ENCODE assay signal across 20 cellular contexts in the genomic region with DNA sequence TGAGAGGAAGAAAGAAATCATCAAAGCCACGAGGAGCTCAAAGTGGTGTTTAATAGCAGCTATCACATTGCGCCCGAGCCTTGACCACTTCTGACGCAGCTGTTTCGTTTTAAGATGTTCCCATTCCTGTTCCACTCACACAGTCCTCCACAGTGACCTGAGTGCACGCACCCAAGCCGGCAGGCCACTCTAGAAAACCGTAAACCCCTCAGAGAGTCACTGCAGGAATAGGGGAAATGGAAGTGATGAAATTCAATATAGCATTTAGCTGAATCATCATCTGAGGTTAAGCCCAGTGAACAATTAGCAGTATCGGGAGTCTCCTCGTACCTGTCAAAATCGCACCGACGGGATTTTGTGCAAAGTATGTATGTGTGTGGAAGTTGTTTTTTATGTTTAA. TPM values are rescaled to one million over a fixed set of nuclear protein-coding genes. Genes with fewer than 3 reads are reported as not detected.
A peak's percentile ranks its signal among the peaks of the same experiment; 100 is the strongest.
DNase-seq lines count a peak whose midpoint lies in the region; ATAC-seq and TF ChIP-seq lines count a peak whose summit lies in the region.
"Had no signal": no experiment of that assay in that cellular context is flagged by ENCODE, and none has a peak within 500 bp of the region (broad histone marks: within the 10 kb centered on the region; RNA-seq: fewer than 3 reads in every experiment).

No MANE protein-coding gene starts in this region.

- DNase-seq in NCI-H510A treated with DMSO at 0.1 percent for 48 hours (lab: John Stamatoyannopoulos, UW) (peak; percentile 33), NCI-H510A (lab: John Stamatoyannopoulos, UW) (no peak), NCI-H69 (lab: John Stamatoyannopoulos, UW) (peak; percentile 6), fibroblast of pulmonary artery (ENCODE audit: low read depth) (peak; percentile 42), sigmoid colon (peak; percentile 63), posterior vena cava (ENCODE audit: low spot score) (no peak), ACHN (no peak)
- DNase-seq in naive thymus-derived CD8-positive, alpha-beta T cell = no peak
- DNase-seq: adrenal gland; effector memory CD8-positive, alpha-beta T cell; KG1; NCI-H1417 treated with DMSO at 0.1 percent for 48 hours; NCI-H526 treated with DMSO at 0.1 percent for 48 hours; RPMI8226; stimulated activated naive CD8-positive, alpha-beta T cell treated with anti-CD3 and anti-CD28 coated beads, Interleukin-15, amount 100 ng/mL, for 72 hours had no signal

- H3K27ac ChIP-seq in sigmoid colon = no peak overlapping the region
- H3K27ac ChIP-seq: adrenal gland, C4-2B, prostate gland had no signal

- H3K27ac Mint-ChIP-seq in naive thymus-derived CD8-positive, alpha-beta T cell = no peak overlapping the region
- H3K27ac Mint-ChIP-seq: effector memory CD8-positive, alpha-beta T cell; T-helper 2 cell treated with Interferon-gamma antibody and Interleukin-4, amounts not matched to agents 5 μg/mL and 100 μg/mL, for 36 hours had no signal

- no peak for ATAC-seq in naive thymus-derived CD8-positive, alpha-beta T cell
- ATAC-seq: activated CD4-positive, CD25-positive, alpha-beta regulatory T cell treated with anti-CD3 and anti-CD28 coated beads, Interleukin-2, amount 50 U/mL, for 24 hours; effector memory CD8-positive, alpha-beta T cell; stimulated activated naive CD8-positive, alpha-beta T cell treated with anti-CD3 and anti-CD28 coated beads, Interleukin-15, amount 100 ng/mL, for 72 hours had no signal

- no peaks in the 10 kb centered on the region for H3K9me3 ChIP-seq in sigmoid colon
- H3K9me3 ChIP-seq: adrenal gland, prostate gland had no signal

- POLR2A ChIA-PET in naive thymus-derived CD8-positive, alpha-beta T cell (lab: Charles Lee) = no interaction called here

- in situ Hi-C loops in ACHN (cut with HindIII; ENCODE audit: low pct_ligation_motif_present, low pct_unique_long_range_greater_than_20kb, low sequenced_read_pairs) = no loop called here

- TF ChIP-seq CTCF in fibroblast of pulmonary artery (IDR thresholded peaks at IDR 0.05; ENCODE audit: low read length, missing control alignments) = no peak
- TF ChIP-seq CTCF in sigmoid colon (IDR thresholded peaks at IDR 0.05) = no peak

- H3K4me3 ChIP-seq in fibroblast of pulmonary artery (replicated peaks; ENCODE audit: low read depth, low read length) (no peak overlapping the region), sigmoid colon (no peak overlapping the region)
- H3K4me3 ChIP-seq: adrenal gland, prostate gland had no signal

- peaks cover 0 to 9% (median 2%) of the 10 kb centered on the region in 9 donors for H3K9me3 Mint-ChIP-seq in naive thymus-derived CD8-positive, alpha-beta T cell
- H3K9me3 Mint-ChIP-seq: central memory CD8-positive, alpha-beta T cell; T-helper 2 cell treated with Interferon-gamma antibody and Interleukin-4, amounts not matched to agents 5 μg/mL and 100 μg/mL, for 36 hours had no signal

- H3K4me3 Mint-ChIP-seq in naive thymus-derived CD8-positive, alpha-beta T cell = no peak overlapping the region
- H3K4me3 Mint-ChIP-seq: central memory CD8-positive, alpha-beta T cell; effector memory CD8-positive, alpha-beta T cell; stimulated activated naive CD8-positive, alpha-beta T cell treated with anti-CD3 and anti-CD28 coated beads, Interleukin-15, amount 100 ng/mL, for 72 hours; T-helper 2 cell treated with Interferon-gamma antibody and Interleukin-4, amounts not matched to agents 5 μg/mL and 100 μg/mL, for 36 hours had no signal

- H3K4me1 Mint-ChIP-seq in naive thymus-derived CD8-positive, alpha-beta T cell = no peaks in the 10 kb centered on the region
- H3K4me1 Mint-ChIP-seq: central memory CD8-positive, alpha-beta T cell; stimulated activated naive CD8-positive, alpha-beta T cell treated with anti-CD3 and anti-CD28 coated beads, Interleukin-15, amount 100 ng/mL, for 72 hours had no signal

- H3K36me3 ChIP-seq in sigmoid colon = peaks cover 0 to 7% (median 0%) of the 10 kb centered on the region in 4 donors
- H3K36me3 ChIP-seq: adrenal gland, prostate gland had no signal

- H3K36me3 Mint-ChIP-seq in naive thymus-derived CD8-positive, alpha-beta T cell = peaks cover 0 to 2% (median 0%) of the 10 kb centered on the region in 3 donors

- intact Hi-C loops in sigmoid colon (cut with DNase I) (no loop called here), posterior vena cava (cut with DNase I) (no loop called here)

- peaks cover 0 to 27% (median 9%) of the 10 kb centered on the region in 4 donors for H3K4me1 ChIP-seq in sigmoid colon
- H3K4me1 ChIP-seq: adrenal gland, prostate gland had no signal

- WGBS in sigmoid colon, 2 donors = 57 to 58% methylated on average over 13 of the region's 13 CpGs

- no peak for TF ChIP-seq EP300 in sigmoid colon (IDR thresholded peaks at IDR 0.05)

- no peaks in the 10 kb centered on the region for H3K27me3 ChIP-seq in sigmoid colon
- H3K27me3 ChIP-seq: adrenal gland had no signal

- peaks cover 35 to 96% (median 51%) of the 10 kb centered on the region in 5 donors for H3K27me3 Mint-ChIP-seq in naive thymus-derived CD8-positive, alpha-beta T cell

- TF ChIP-seq POLR2A in sigmoid colon (IDR thresholded peaks at IDR 0.05) = no peak

RNA-seq across cellular contexts. Expression of a gene that starts 17.9 kb away (rescaled TPM):
- total RNA-seq in sigmoid colon = 100 to 1,000 TPM; 141 to 224 (median 180) TPM
- 10 to 100 TPM in 1 of 3 donors, 1 to 10 TPM in 1, under 1 TPM in 1; 0.46 to 17.4 (median 7.2) TPM for polyA plus RNA-seq in sigmoid colon
- 1 to 10 TPM; 1.1 to 3.5 TPM for total RNA-seq in posterior vena cava
- not detected for total RNA-seq in naive thymus-derived CD8-positive, alpha-beta T cell
- not detected for polyA plus RNA-seq in naive thymus-derived CD8-positive, alpha-beta T cell

Comparison
In these comparisons a context has a peak if more than half of its experiments do, and no peak if none do; other contexts are left out.
1. DNase-seq: peak in NCI-H510A treated with DMSO at 0.1 percent for 48 hours (single experiment), NCI-H69 (single experiment), fibroblast of pulmonary artery (single experiment) and sigmoid colon (single experiment); none in NCI-H510A (single experiment), posterior vena cava (single experiment), naive thymus-derived CD8-positive, alpha-beta T cell (0 of 10) and ACHN (single experiment).
2. RNA of a gene that starts 17.9 kb away (total RNA-seq): 141 to 224 TPM in sigmoid colon; 1.1 to 3.5 TPM in posterior vena cava and not detected in naive thymus-derived CD8-positive, alpha-beta T cell; every median in the first group is over 10 times any median in the second.